8 cellular contexts compared by ENCODE assay signal in the genomic region with DNA sequence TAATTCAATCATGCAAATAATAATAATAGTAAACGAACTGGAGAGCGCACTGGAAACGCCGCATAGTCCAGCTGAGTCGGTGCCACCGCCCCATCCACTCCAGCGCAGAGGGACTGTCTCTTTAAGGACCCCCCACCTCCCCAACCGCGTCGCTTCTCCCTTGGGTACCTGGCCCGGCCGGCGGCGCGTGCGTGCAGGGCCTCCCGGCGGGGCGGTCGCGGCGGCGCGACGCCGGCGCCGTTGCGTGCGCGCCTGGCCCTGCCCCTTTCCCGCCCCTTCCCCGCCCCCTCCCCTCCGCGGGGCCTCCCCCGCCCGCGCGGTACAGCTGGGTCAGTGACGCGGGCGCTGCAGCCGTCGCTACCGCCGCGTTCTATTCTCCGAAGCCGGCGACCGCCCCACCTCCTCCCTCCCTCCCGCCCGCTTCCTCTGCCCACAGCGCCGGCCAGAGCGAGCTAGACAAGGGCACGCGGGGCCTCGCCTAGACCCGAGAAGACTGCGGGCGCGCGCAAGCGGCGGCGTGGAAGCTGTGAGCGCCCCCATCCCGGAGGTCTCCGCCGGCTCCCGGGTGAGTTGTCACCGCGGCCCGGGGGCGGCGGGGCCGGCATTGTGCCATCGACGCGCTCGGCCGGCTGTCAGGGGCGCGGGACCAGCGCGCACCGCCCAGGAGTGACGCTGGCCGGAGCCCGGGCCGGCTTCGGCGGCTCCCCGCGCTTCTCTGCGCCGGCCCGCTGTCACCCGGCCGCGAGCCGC. TPM values are rescaled to one million over a fixed set of nuclear protein-coding genes. Genes with fewer than 3 reads are reported as not detected.
A peak's percentile ranks its signal among the peaks of the same experiment; 100 is the strongest.
DNase-seq lines count a peak whose midpoint lies in the region; ATAC-seq, FAIRE-seq and TF ChIP-seq lines count a peak whose summit lies in the region.

A gene with protein sequence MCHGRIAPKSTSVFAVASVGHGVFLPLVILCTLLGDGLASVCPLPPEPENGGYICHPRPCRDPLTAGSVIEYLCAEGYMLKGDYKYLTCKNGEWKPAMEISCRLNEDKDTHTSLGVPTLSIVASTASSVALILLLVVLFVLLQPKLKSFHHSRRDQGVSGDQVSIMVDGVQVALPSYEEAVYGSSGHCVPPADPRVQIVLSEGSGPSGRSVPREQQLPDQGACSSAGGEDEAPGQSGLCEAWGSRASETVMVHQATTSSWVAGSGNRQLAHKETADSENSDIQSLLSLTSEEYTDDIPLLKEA (plus strand): TSS at position 333 of the 750 bp plus-strand sequence. CDS start 46,997 bp downstream, outside the sequence.

- H3K9me3 ChIP-seq in pancreas = no peaks in the 10 kb centered on the region
- no peaks in the 10 kb centered on the region for H3K9me3 ChIP-seq in thyroid gland

- no peak for FAIRE-seq in pancreas (lab: Jason Lieb, UNC)

- peaks cover 54% of the 10 kb centered on the region for H3K4me1 Mint-ChIP-seq in activated naive CD8-positive, alpha-beta T cell treated with anti-CD3 and anti-CD28 coated beads, Interleukin-2, amount 10 ng/mL, durations not matched to agents 7 days and 5 days

- ATAC-seq in HG02610 (IDR thresholded peaks at IDR 0.05; ENCODE audit: unreplicated experiment) (peak; percentile 61), pancreas (peak; percentile 77 to 89 (median 86))
- peak; percentile 73 for ATAC-seq in activated naive CD8-positive, alpha-beta T cell treated with anti-CD3 and anti-CD28 coated beads, Interleukin-2, amount 10 ng/mL, durations not matched to agents 7 days and 5 days (ENCODE audit: low read depth)

- peak within 1 kb of the TSS; percentile 100 for H3K4me3 Mint-ChIP-seq in activated naive CD8-positive, alpha-beta T cell treated with anti-CD3 and anti-CD28 coated beads, Interleukin-2, amount 10 ng/mL, durations not matched to agents 7 days and 5 days

- peaks cover 3% of the 10 kb centered on the region for H3K36me3 Mint-ChIP-seq in activated naive CD8-positive, alpha-beta T cell treated with anti-CD3 and anti-CD28 coated beads, Interleukin-2, amount 10 ng/mL, durations not matched to agents 7 days and 5 days

- H3K27me3 ChIP-seq in GM06990 (replicated peaks; ENCODE audit: control insufficient read depth, insufficient read depth, low read length) (no peaks in the 10 kb centered on the region), pancreas (no peaks in the 10 kb centered on the region), thyroid gland (no peaks in the 10 kb centered on the region)

- H3K27ac ChIP-seq in pancreas = peak within 1 kb of the TSS; percentile 85 to 94 (median 90)
- H3K27ac ChIP-seq in thyroid gland = peak within 1 kb of the TSS; percentile 87 to 96 (median 89)

- peak within 1 kb of the TSS; percentile 98 for H3K27ac Mint-ChIP-seq in activated naive CD8-positive, alpha-beta T cell treated with anti-CD3 and anti-CD28 coated beads, Interleukin-2, amount 10 ng/mL, durations not matched to agents 7 days and 5 days

- no peaks in the 10 kb centered on the region for H3K27me3 Mint-ChIP-seq in activated naive CD8-positive, alpha-beta T cell treated with anti-CD3 and anti-CD28 coated beads, Interleukin-2, amount 10 ng/mL, durations not matched to agents 7 days and 5 days

- 0% methylated on average over 47 to 102 of the region's 103 CpGs for WGBS in pancreas, 2 donors
- WGBS in thyroid gland, 2 donors = 0 to 1% methylated on average over 4 to 7 of the region's 103 CpGs

- POLR2A ChIA-PET in activated naive CD8-positive, alpha-beta T cell treated with anti-CD3 and anti-CD28 coated beads, Interleukin-2, amount 10 ng/mL, durations not matched to agents 7 days and 5 days (lab: Charles Lee) = interaction anchor here (0.6 to 2.8 kb wide), 9 partner anchors 12 to 156 kb away, joined by 3 to 25 read pairs (median 5); a partner anchor contains a TSS

- no peaks in the 10 kb centered on the region; the same call in 1 of the 2 replicates for H3K36me3 ChIP-seq in GM06990 (ENCODE audit: control insufficient read depth, insufficient read depth, low read length)
- H3K36me3 ChIP-seq in pancreas = no peaks in the 10 kb centered on the region
- no peaks in the 10 kb centered on the region for H3K36me3 ChIP-seq in thyroid gland

- TF ChIP-seq CTCF in GM06990 (IDR thresholded peaks at IDR 0.05; ENCODE audit: insufficient read depth, low read length, poor library complexity, severe bottlenecking) (no peak), pancreas (IDR thresholded peaks at IDR 0.05) (no peak), thyroid gland (IDR thresholded peaks at IDR 0.05) (no peak)

- intact Hi-C loops in head of caudate nucleus (cut with DNase I) (loop anchor here (5.0 kb wide), 3 partner anchors 76 to 156 kb away; a partner anchor contains a TSS), pancreas (cut with DNase I) (no loop called here), thyroid gland (cut with DNase I) (no loop called here)

- TF ChIP-seq POLR2A in thyroid gland (IDR thresholded peaks at IDR 0.05) = peak in 1 of 2 donors; percentile 69

- H3K4me3 ChIP-seq in GM06990 (replicated peaks; ENCODE audit: low read depth, low read length) (peak within 1 kb of the TSS; percentile 88), pancreas (peak within 1 kb of the TSS; percentile 58 to 77 (median 71)), thyroid gland (replicated peaks in 1 of 3) (peak within 1 kb of the TSS; percentile 13 to 69 (median 27))

- H3K9me3 Mint-ChIP-seq in activated naive CD8-positive, alpha-beta T cell treated with anti-CD3 and anti-CD28 coated beads, Interleukin-2, amount 10 ng/mL, durations not matched to agents 7 days and 5 days = no peaks in the 10 kb centered on the region

- peaks cover 11 to 42% (median 30%) of the 10 kb centered on the region in 3 donors for H3K4me1 ChIP-seq in pancreas
- peaks cover 47 to 49% of the 10 kb centered on the region in 2 donors for H3K4me1 ChIP-seq in thyroid gland

- DNase-seq in GM06990 (ENCODE audit: extremely low read depth, insufficient read length) (peak; percentile 92), NCI-H128 (lab: John Stamatoyannopoulos, UW; ENCODE audit: unreplicated experiment) (peak; percentile 75), SW 1271 (lab: John Stamatoyannopoulos, UW) (peak; percentile 45 to 93), head of caudate nucleus (peak; percentile 79 to 96 (median 91)), pancreas (peak; percentile 90 to 96 (median 93)), thyroid gland (peak; percentile 91 to 92)
- peak; percentile 88 for DNase-seq in activated naive CD8-positive, alpha-beta T cell treated with anti-CD3 and anti-CD28 coated beads, Interleukin-2, amount 10 ng/mL, durations not matched to agents 7 days and 5 days

RNA-seq across cellular contexts. Expression of the gene that starts here (rescaled TPM):
- total RNA-seq in activated naive CD8-positive, alpha-beta T cell treated with anti-CD3 and anti-CD28 coated beads, Interleukin-2, amount 10 ng/mL, durations not matched to agents 7 days and 5 days = 10 to 100 TPM; 42.9 to 44.5 TPM
- total RNA-seq in pancreas (10 to 100 TPM; 17.8 to 41.9 (median 22.8) TPM), thyroid gland (10 to 100 TPM; 37.5 to 70.4 (median 44.5) TPM)
- 10 to 100 TPM in 1 of 2 donors, 1 to 10 TPM in 1; 8.9 to 12.2 TPM for polyA plus RNA-seq in pancreas

Comparison
In these comparisons a context has a peak if more than half of its experiments do, and no peak if none do; other contexts are left out.
1. Peak in every context shown above with its lines: DNase-seq, ATAC-seq, H3K4me3 ChIP-seq and H3K27ac ChIP-seq.
2. H3K4me3 ChIP-seq: peak in every context shown above with its lines; median percentile 88 in GM06990; 71 in pancreas; 27 in thyroid gland.